In the genomic region with DNA sequence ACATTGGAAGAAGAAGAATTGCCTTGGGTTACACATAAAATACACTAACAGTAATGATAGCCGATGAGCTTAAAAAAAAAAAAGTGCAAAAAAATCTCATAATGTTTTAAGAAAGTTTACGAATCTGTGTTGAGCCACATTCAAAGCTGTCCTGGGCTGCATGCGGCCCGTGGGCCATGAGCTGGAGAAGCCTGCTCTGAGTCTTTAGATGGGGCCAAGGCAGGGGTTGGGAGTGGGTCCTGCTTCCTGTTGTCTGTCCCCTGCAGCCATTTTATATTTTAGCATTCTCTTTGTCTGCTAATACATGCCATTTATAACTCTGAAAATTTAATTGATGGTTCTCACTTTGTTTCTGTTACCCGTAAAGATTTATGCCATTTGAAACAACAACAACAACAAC, we compare ENCODE assay signal across 20 cellular contexts.
"Had no signal": no experiment of that assay in that cellular context is flagged by ENCODE, and none has a peak within 500 bp of the region (broad histone marks: within the 10 kb centered on the region; RNA-seq: fewer than 3 reads in every experiment).

No MANE protein-coding gene starts in this region.

- H3K9me3 Mint-ChIP-seq: immature natural killer cell, neural crest cell had no signal

- H3K27me3 Mint-ChIP-seq: progenitor cell of endocrine pancreas had no signal

- H3K27ac Mint-ChIP-seq: progenitor cell of endocrine pancreas had no signal

- ATAC-seq: foreskin keratinocyte, left colon, left ventricle myocardium superior, pancreas, right cardiac atrium had no signal

- H3K4me3 ChIP-seq: colonic mucosa, lung, pancreas, smooth muscle cell had no signal

- H3K36me3 ChIP-seq: colonic mucosa, pancreas had no signal

- FAIRE-seq: endothelial cell of umbilical vein, pancreas had no signal

- H3K27ac ChIP-seq: colonic mucosa, foreskin keratinocyte, pancreas had no signal

- H3K9me3 ChIP-seq: colonic mucosa, pancreas had no signal

- H3K27me3 ChIP-seq: colonic mucosa, foreskin keratinocyte, pancreas had no signal

- H3K36me3 Mint-ChIP-seq: immature natural killer cell had no signal

- H3K4me1 ChIP-seq: colonic mucosa had no signal

- H3K4me3 Mint-ChIP-seq: immature natural killer cell, neural crest cell had no signal

- H3K4me2 ChIP-seq: smooth muscle cell had no signal

- DNase-seq: colonic mucosa; dermis blood vessel endothelial cell; erythroblast; foreskin keratinocyte; immature natural killer cell; left colon; left ventricle myocardium superior; mesenchymal stem cell; midbrain; nucleus accumbens; pancreas; right cardiac atrium; stimulated activated CD4-positive, alpha-beta T cell treated with anti-CD3 and anti-CD28 coated beads, Interleukin-2, amount 100 ng/mL, for 48 hours; stimulated activated naive CD4-positive, alpha-beta T cell treated with Interleukin-2 at 50 U/mL for 16 hours; trophoblast cell had no signal
